Comparison of ENCODE assay signal across 14 cellular contexts in the genomic region with DNA sequence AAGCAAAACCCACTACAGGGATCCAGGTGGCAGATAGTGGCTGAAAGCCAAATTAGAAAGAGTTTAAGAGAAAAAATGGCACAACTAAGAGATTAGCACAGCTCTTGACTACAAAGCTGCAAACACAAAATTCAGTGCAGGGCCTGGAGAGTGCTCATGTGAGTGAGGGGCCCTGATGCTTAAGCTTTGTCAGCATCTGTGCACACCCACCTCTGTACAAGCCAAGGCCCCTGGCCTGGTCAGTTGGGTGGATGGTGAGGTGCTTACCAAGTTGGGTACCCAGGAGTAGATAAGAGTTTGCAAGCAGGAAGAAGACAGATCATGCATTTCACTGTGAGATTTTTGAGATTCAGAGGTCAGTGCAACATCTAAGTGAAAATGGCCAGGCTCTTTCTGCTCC.
DNase-seq lines count a peak whose midpoint lies in the region; ATAC-seq and TF ChIP-seq lines count a peak whose summit lies in the region.
"Had no signal": no experiment of that assay in that cellular context is flagged by ENCODE, and none has a peak within 500 bp of the region (broad histone marks: within the 10 kb centered on the region; RNA-seq: fewer than 3 reads in every experiment).

No MANE protein-coding gene starts in this region.

- no peaks in the 10 kb centered on the region for H3K9me3 Mint-ChIP-seq in CD8-positive, alpha-beta memory T cell
- no peaks in the 10 kb centered on the region for H3K9me3 Mint-ChIP-seq in HFFc6
- no peaks in the 10 kb centered on the region for H3K9me3 Mint-ChIP-seq in WTC11

- H3K36me3 Mint-ChIP-seq in CD8-positive, alpha-beta memory T cell = no peaks in the 10 kb centered on the region
- H3K36me3 Mint-ChIP-seq in HFFc6 (ENCODE audit: low read depth) (no peaks in the 10 kb centered on the region), WTC11 (no peaks in the 10 kb centered on the region)

- no peaks in the 10 kb centered on the region for H3K9me3 ChIP-seq in CD8-positive, alpha-beta memory T cell (ENCODE audit: low read length)
- H3K9me3 ChIP-seq: ascending aorta, neutrophil, SJSA1 had no signal

- CTCF ChIA-PET in CD8-positive, alpha-beta memory T cell (lab: Charles Lee) = no interaction called here
- CTCF ChIA-PET in WTC11 (lab: Charles Lee) = no interaction called here

- DNase-seq in CD8-positive, alpha-beta memory T cell = no peak
- peak; percentile 13 for DNase-seq in cerebellar cortex (ENCODE audit: low spot score)
- DNase-seq in HFFc6 = no peak
- DNase-seq in WTC11 (ENCODE audit: low spot score) = no peak
- no peak for DNase-seq in coronary artery (ENCODE audit: low spot score)
- DNase-seq: DMS53; left colon; stimulated activated naive CD4-positive, alpha-beta T cell treated with Interleukin-2 at 50 U/mL for 16 hours had no signal

- peaks cover 0 to 4% of the 10 kb centered on the region in 2 donors for H3K27me3 Mint-ChIP-seq in CD8-positive, alpha-beta memory T cell
- H3K27me3 Mint-ChIP-seq in HFFc6 (ENCODE audit: insufficient read depth) (peaks cover 3% of the 10 kb centered on the region), WTC11 (ENCODE audit: low read depth) (no peaks in the 10 kb centered on the region)

- no peaks in the 10 kb centered on the region for H3K27me3 ChIP-seq in CD8-positive, alpha-beta memory T cell (ENCODE audit: insufficient read depth, low read length, poor library complexity, severe bottlenecking)
- H3K27me3 ChIP-seq: ascending aorta, neutrophil, SJSA1 had no signal

- H3K4me3 Mint-ChIP-seq in CD8-positive, alpha-beta memory T cell = peak overlapping the region in 5 of 7 donors; percentile 30 to 68 (median 57)
- H3K4me3 Mint-ChIP-seq in HFFc6 (no peak overlapping the region), WTC11 (no peak overlapping the region)

- TF ChIP-seq CTCF in HFFc6 (IDR thresholded peaks at IDR 0.05) = no peak
- no peak for TF ChIP-seq CTCF in WTC11 (IDR thresholded peaks at IDR 0.05)
- no peak for TF ChIP-seq CTCF in coronary artery (IDR thresholded peaks at IDR 0.05)

- H3K36me3 ChIP-seq in CD8-positive, alpha-beta memory T cell (ENCODE audit: insufficient read depth, low read length) = no peaks in the 10 kb centered on the region
- H3K36me3 ChIP-seq: ascending aorta, neutrophil, SJSA1 had no signal

- peaks cover 30 to 33% (median 31%) of the 10 kb centered on the region in 3 donors for H3K4me1 Mint-ChIP-seq in CD8-positive, alpha-beta memory T cell
- H3K4me1 Mint-ChIP-seq in HFFc6 (ENCODE audit: low read depth) = no peaks in the 10 kb centered on the region
- H3K4me1 Mint-ChIP-seq in WTC11 = no peaks in the 10 kb centered on the region

- peaks cover 32% of the 10 kb centered on the region for H3K4me1 ChIP-seq in CD8-positive, alpha-beta memory T cell (ENCODE audit: insufficient read depth, low read length)
- H3K4me1 ChIP-seq: ascending aorta, SJSA1 had no signal

- no peak overlapping the region for H3K27ac ChIP-seq in CD8-positive, alpha-beta memory T cell (ENCODE audit: low read depth, low read length)
- peak overlapping the region in 1 of 2 donors; percentile 37 for H3K27ac ChIP-seq in coronary artery
- H3K27ac ChIP-seq: ascending aorta, neutrophil, SJSA1 had no signal

- H3K27ac Mint-ChIP-seq in CD8-positive, alpha-beta memory T cell = peak overlapping the region; percentile 15 to 96 (median 60)
- H3K27ac Mint-ChIP-seq in HFFc6 (no peak overlapping the region), WTC11 (no peak overlapping the region)

- H3K4me3 ChIP-seq in CD8-positive, alpha-beta memory T cell (ENCODE audit: low read length) = no peak overlapping the region
- no peak overlapping the region for H3K4me3 ChIP-seq in coronary artery
- H3K4me3 ChIP-seq: ascending aorta, SJSA1 had no signal

- peak; percentile 7 for ATAC-seq in GM18519 (IDR thresholded peaks at IDR 0.05; ENCODE audit: low FRiP score, unreplicated experiment)
- ATAC-seq in HG03432 (IDR thresholded peaks at IDR 0.05; ENCODE audit: unreplicated experiment) = peak; percentile 14
- no peak for ATAC-seq in WTC11
- no peak for ATAC-seq in GM21529 (IDR thresholded peaks at IDR 0.05; ENCODE audit: unreplicated experiment)

- POLR2A ChIA-PET in CD8-positive, alpha-beta memory T cell (lab: Charles Lee) = no interaction called here
- POLR2A ChIA-PET in WTC11 (lab: Charles Lee) = no interaction called here

TF ChIP-seq in WTC11, 78 proteins besides CTCF, POLR2A, EP300 and RAD21:
- TF ChIP-seq HMGA2 (CRISPR knock-in tag; IDR thresholded peaks at IDR 0.05) = no peak
- no peak for TF ChIP-seq SOX15 (CRISPR knock-in tag; IDR thresholded peaks at IDR 0.05)
- TF ChIP-seq, protein P1, sequence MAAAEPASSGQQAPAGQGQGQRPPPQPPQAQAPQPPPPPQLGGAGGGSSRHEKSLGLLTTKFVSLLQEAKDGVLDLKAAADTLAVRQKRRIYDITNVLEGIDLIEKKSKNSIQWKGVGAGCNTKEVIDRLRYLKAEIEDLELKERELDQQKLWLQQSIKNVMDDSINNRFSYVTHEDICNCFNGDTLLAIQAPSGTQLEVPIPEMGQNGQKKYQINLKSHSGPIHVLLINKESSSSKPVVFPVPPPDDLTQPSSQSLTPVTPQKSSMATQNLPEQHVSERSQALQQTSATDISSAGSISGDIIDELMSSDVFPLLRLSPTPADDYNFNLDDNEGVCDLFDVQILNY (CRISPR knock-in tag; IDR thresholded peaks at IDR 0.05) = no peak
- TF ChIP-seq NR3C1 (CRISPR knock-in tag; conservative IDR thresholded peaks at IDR 0.05; ENCODE audit: low read depth) = no peak
- no peak for TF ChIP-seq KAT7 (CRISPR knock-in tag; IDR thresholded peaks at IDR 0.05; ENCODE audit: borderline replicate concordance)
- TF ChIP-seq, protein P2, sequence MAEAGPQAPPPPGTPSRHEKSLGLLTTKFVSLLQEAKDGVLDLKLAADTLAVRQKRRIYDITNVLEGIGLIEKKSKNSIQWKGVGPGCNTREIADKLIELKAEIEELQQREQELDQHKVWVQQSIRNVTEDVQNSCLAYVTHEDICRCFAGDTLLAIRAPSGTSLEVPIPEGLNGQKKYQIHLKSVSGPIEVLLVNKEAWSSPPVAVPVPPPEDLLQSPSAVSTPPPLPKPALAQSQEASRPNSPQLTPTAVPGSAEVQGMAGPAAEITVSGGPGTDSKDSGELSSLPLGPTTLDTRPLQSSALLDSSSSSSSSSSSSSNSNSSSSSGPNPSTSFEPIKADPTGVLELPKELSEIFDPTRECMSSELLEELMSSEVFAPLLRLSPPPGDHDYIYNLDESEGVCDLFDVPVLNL (CRISPR knock-in tag; IDR thresholded peaks at IDR 0.05; ENCODE audit: borderline replicate concordance, low read depth) = no peak
- TF ChIP-seq ZNF232 (CRISPR knock-in tag; IDR thresholded peaks at IDR 0.05) = no peak

Comparison
In these comparisons a context has a peak if more than half of its experiments do, and no peak if none do; other contexts are left out.
1. H3K27ac Mint-ChIP-seq: peak in CD8-positive, alpha-beta memory T cell (8 of 8); none in HFFc6 (single experiment) and WTC11 (single experiment).
2. H3K4me3 Mint-ChIP-seq: peak in CD8-positive, alpha-beta memory T cell (5 of 7); none in HFFc6 (single experiment) and WTC11 (single experiment).
3. ATAC-seq: peak in GM18519 (single experiment) and HG03432 (single experiment); none in WTC11 (single experiment) and GM21529 (single experiment).